In the genomic region with DNA sequence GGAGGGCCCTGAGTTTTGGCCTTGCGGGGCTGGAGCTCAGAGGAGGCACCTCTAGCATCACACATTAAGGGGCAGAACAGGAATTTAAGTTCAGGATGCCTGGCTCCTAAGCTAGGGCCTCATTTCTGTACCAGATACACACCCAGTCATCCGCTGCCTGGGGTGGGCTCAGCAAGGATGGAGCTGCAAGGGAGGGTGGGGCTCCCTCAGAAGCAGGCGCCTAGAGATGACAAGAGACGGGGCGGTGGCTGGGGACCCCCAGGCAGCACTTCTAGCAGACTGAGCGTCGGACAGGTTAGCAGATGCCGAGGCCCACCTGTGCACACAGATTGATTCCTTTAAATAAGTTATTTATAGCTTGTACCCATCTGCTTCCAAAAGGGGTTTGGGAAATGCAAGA, we compare ENCODE assay signal across 16 cellular contexts. TPM values are rescaled to one million over a fixed set of nuclear protein-coding genes. Genes with fewer than 3 reads are reported as not detected.
"Had no signal": no experiment of that assay in that cellular context is flagged by ENCODE, and none has a peak within 500 bp of the region (broad histone marks: within the 10 kb centered on the region; RNA-seq: fewer than 3 reads in every experiment).

No MANE protein-coding gene starts in this region.

- H3K27ac Mint-ChIP-seq: activated CD8-positive, alpha-beta T cell treated with anti-CD3 and anti-CD28 coated beads, Interleukin-2, amount 10 ng/mL, durations not matched to agents 7 days and 5 days; activated T-helper 2 cell treated with anti-CD3 and anti-CD28 coated beads, Interferon-gamma antibody, Interleukin-2, Interleukin-4, amounts not matched to agents 10 μg/mL and 5 μg/mL and 100 μg/mL, durations not matched to agents 14 hours and 24 hours and 36 hours had no signal

- DNase-seq: activated CD4-positive, alpha-beta T cell treated with anti-CD3 and anti-CD28 coated beads for 1 hour; activated CD8-positive, alpha-beta memory T cell treated with anti-CD3 and anti-CD28 coated beads, Interleukin-2, amount 50 U/mL, for 48 hours; activated CD8-positive, alpha-beta T cell treated with anti-CD3 and anti-CD28 coated beads, Interleukin-2, amount 10 ng/mL, durations not matched to agents 7 days and 5 days; colonic mucosa; esophagus squamous epithelium; foreskin fibroblast; left colon; naive thymus-derived CD4-positive, alpha-beta T cell; nucleus accumbens; stimulated activated CD4-positive, alpha-beta T cell treated with anti-CD3 and anti-CD28 coated beads, Interleukin-15, amount 100 ng/mL, for 24 hours; stimulated activated CD4-positive, alpha-beta T cell treated with anti-CD3 and anti-CD28 coated beads, Interleukin-4, amount 100 ng/mL, for 24 hours had no signal

- H3K36me3 ChIP-seq: cardiac muscle cell, colonic mucosa, esophagus squamous epithelium, tibial artery had no signal

- H3K27me3 ChIP-seq: colonic mucosa had no signal

- H3K4me3 Mint-ChIP-seq: activated CD8-positive, alpha-beta T cell treated with anti-CD3 and anti-CD28 coated beads, Interleukin-2, amount 10 ng/mL, durations not matched to agents 7 days and 5 days; naive thymus-derived CD4-positive, alpha-beta T cell had no signal

- H3K27ac ChIP-seq: cardiac muscle cell, colonic mucosa, esophagus squamous epithelium, tibial artery had no signal

- H3K4me1 ChIP-seq: colonic mucosa, esophagus squamous epithelium, tibial artery had no signal

- H3K9me3 ChIP-seq: colonic mucosa had no signal

- ATAC-seq: activated CD8-positive, alpha-beta T cell treated with anti-CD3 and anti-CD28 coated beads, Interleukin-2, amount 10 ng/mL, durations not matched to agents 7 days and 5 days; left colon; naive thymus-derived CD4-positive, alpha-beta T cell had no signal

- H3K4me3 ChIP-seq: cardiac muscle cell, colonic mucosa, esophagus squamous epithelium, tibial artery had no signal

RNA-seq across cellular contexts. Expression of a gene that starts 47.5 kb away (rescaled TPM):
- total RNA-seq: activated CD8-positive, alpha-beta T cell treated with anti-CD3 and anti-CD28 coated beads, Interleukin-2, amount 10 ng/mL, durations not matched to agents 7 days and 5 days; lung microvascular endothelial cell; pulmonary artery endothelial cell had no signal
